1 cellular context compared by ENCODE assay signal in genomic region chr17:44384281-44384822, GRCh38.
TF ChIP-seq lines count a peak whose summit lies in the region.

No MANE protein-coding gene starts in this region.

TF ChIP-seq in HepG2, 621 proteins besides CTCF, POLR2A, EP300 and RAD21:
- no peak for TF ChIP-seq NRL (CRISPR knock-in tag; IDR thresholded peaks at IDR 0.05; ENCODE audit: borderline replicate concordance)
- 0 out of 2 replicates have a peak, but pooled peaks have one; percentile 56 for TF ChIP-seq ZNF550 (CRISPR knock-in tag; IDR thresholded peaks at IDR 0.05; ENCODE audit: borderline replicate concordance)
- 0 out of 2 replicates have a peak, but pooled peaks have one; percentile 38 for TF ChIP-seq KLF13 (CRISPR knock-in tag; IDR thresholded peaks at IDR 0.05)
- TF ChIP-seq ZNF768 (CRISPR knock-in tag; IDR thresholded peaks at IDR 0.05) = peak; percentile 33; the same call in 1 of the 2 replicates
- no peak for TF ChIP-seq KDM5B (CRISPR knock-in tag; IDR thresholded peaks at IDR 0.05; ENCODE audit: borderline replicate concordance)
- peak; percentile 57; the same call in 1 of the 2 replicates for TF ChIP-seq ZNF501 (CRISPR knock-in tag; IDR thresholded peaks at IDR 0.05)
- 0 out of 2 replicates have a peak, but pooled peaks have one; percentile 10 for TF ChIP-seq ZMYM4 (CRISPR knock-in tag; IDR thresholded peaks at IDR 0.05)
- 0 out of 2 replicates have a peak, but pooled peaks have one; percentile 46 for TF ChIP-seq ZNF737 (CRISPR knock-in tag; IDR thresholded peaks at IDR 0.05; ENCODE audit: borderline replicate concordance)
- TF ChIP-seq RAD51 (IDR thresholded peaks at IDR 0.05; ENCODE audit: borderline replicate concordance) = no peak
- TF ChIP-seq ZBTB33 (CRISPR knock-in tag; IDR thresholded peaks at IDR 0.05) = peak; percentile 50; the same call in 1 of the 2 replicates
- TF ChIP-seq CSRNP1 (CRISPR knock-in tag; IDR thresholded peaks at IDR 0.05) = no peak
TF ChIP-seq in HepG2: peak in this region for 7.
